Comparison of ENCODE assay signal across 29 cellular contexts in genomic region chr1:6695861-6696260, GRCh38.
"Had no signal": no experiment of that assay in that cellular context is flagged by ENCODE, and none has a peak within 500 bp of the region (broad histone marks: within the 10 kb centered on the region; RNA-seq: fewer than 3 reads in every experiment).

No MANE protein-coding gene starts in this region.

- H3K27me3 Mint-ChIP-seq: activated naive CD4-positive, alpha-beta T cell treated with anti-CD3 and anti-CD28 coated beads, Interleukin-2, amount 50 U/mL, for 24 hours had no signal

- H3K4me2 ChIP-seq: SK-N-SH had no signal

- H3K9me3 ChIP-seq: ascending aorta, colonic mucosa, MG63, Peyer's patch, SJCRH30, SK-N-SH had no signal

- DNase-seq: activated CD4-positive, alpha-beta T cell treated with anti-CD3 and anti-CD28 coated beads for 4 hours; activated CD8-positive, alpha-beta memory T cell treated with anti-CD3 and anti-CD28 coated beads, Interleukin-2, amount 50 U/mL, for 48 hours; activated CD8-positive, alpha-beta T cell treated with anti-CD3 and anti-CD28 coated beads, Interleukin-2, amount 10 ng/mL, durations not matched to agents 7 days and 5 days; activated effector memory CD4-positive, alpha-beta T cell treated with Interleukin-2 at 50 U/mL for 16 hours; activated naive CD4-positive, alpha-beta T cell; activated T-cell treated with anti-CD3 and anti-CD28 coated beads, Interleukin-2, amount 50 U/mL, for 1 hour; amniotic stem cell; colonic mucosa; MG63; MV-4-11; NCI-H1092 treated with DMSO at 0.1 percent for 48 hours; NCI-H1417 treated with DMSO at 0.1 percent for 48 hours; NCI-H1694; NCI-H2081; NCI-H510A treated with DMSO at 0.1 percent for 48 hours; NCI-H69; NK-92 treated with Interleukin-12 subunit alpha and Interleukin-12 subunit beta, amount 100 ng/mL, for 24 hours; Peyer's patch; Right ventricle myocardium superior; SJCRH30; SK-N-SH; T-helper 1 cell had no signal

- H3K36me3 ChIP-seq: ascending aorta, cardiac muscle cell, colonic mucosa, Peyer's patch had no signal

- H3K9ac ChIP-seq: SK-N-SH had no signal

- H3K4me3 Mint-ChIP-seq: activated CD8-positive, alpha-beta T cell treated with anti-CD3 and anti-CD28 coated beads, Interleukin-2, amount 10 ng/mL, durations not matched to agents 7 days and 5 days; activated naive CD4-positive, alpha-beta T cell treated with anti-CD3 and anti-CD28 coated beads, Interleukin-2, amount 50 U/mL, for 24 hours; activated T-helper 1 cell treated with anti-CD3 and anti-CD28 coated beads, Interleukin-12 subunit alpha, Interleukin-12 subunit beta, Interleukin-2, Interleukin-4 antibody, amounts not matched to agents 30 ng/mL and 10 ng/mL and 1 ng/mL, durations not matched to agents 14 hours and 24 hours and 36 hours; brain had no signal

- H3K36me3 Mint-ChIP-seq: brain had no signal

- H3K9me3 Mint-ChIP-seq: activated naive CD4-positive, alpha-beta T cell treated with anti-CD3 and anti-CD28 coated beads, Interleukin-2, amount 50 U/mL, for 24 hours; activated T-helper 1 cell treated with anti-CD3 and anti-CD28 coated beads, Interleukin-12 subunit alpha, Interleukin-12 subunit beta, Interleukin-2, Interleukin-4 antibody, amounts not matched to agents 30 ng/mL and 10 ng/mL and 1 ng/mL, durations not matched to agents 14 hours and 24 hours and 36 hours; brain had no signal

- H3K4me3 ChIP-seq: ascending aorta, cardiac muscle cell, colonic mucosa, MG63, Peyer's patch, SJCRH30 had no signal

- ATAC-seq: activated CD8-positive, alpha-beta T cell treated with anti-CD3 and anti-CD28 coated beads, Interleukin-2, amount 10 ng/mL, durations not matched to agents 7 days and 5 days had no signal

- H3K27ac Mint-ChIP-seq: activated CD8-positive, alpha-beta T cell treated with anti-CD3 and anti-CD28 coated beads, Interleukin-2, amount 10 ng/mL, durations not matched to agents 7 days and 5 days; activated naive CD4-positive, alpha-beta T cell treated with anti-CD3 and anti-CD28 coated beads, Interleukin-2, amount 50 U/mL, for 24 hours; activated T-helper 1 cell treated with anti-CD3 and anti-CD28 coated beads, Interleukin-12 subunit alpha, Interleukin-12 subunit beta, Interleukin-2, Interleukin-4 antibody, amounts not matched to agents 30 ng/mL and 10 ng/mL and 1 ng/mL, durations not matched to agents 14 hours and 24 hours and 36 hours; brain had no signal

- H3K27ac ChIP-seq: ascending aorta, cardiac muscle cell, colonic mucosa, Peyer's patch, RWPE1, SJCRH30, VCaP had no signal

- H3K27me3 ChIP-seq: ascending aorta, cardiac muscle cell, colonic mucosa, MG63, Peyer's patch, SJCRH30 had no signal
